Comparison of ENCODE assay signal across 8 cellular contexts in the genomic region with DNA sequence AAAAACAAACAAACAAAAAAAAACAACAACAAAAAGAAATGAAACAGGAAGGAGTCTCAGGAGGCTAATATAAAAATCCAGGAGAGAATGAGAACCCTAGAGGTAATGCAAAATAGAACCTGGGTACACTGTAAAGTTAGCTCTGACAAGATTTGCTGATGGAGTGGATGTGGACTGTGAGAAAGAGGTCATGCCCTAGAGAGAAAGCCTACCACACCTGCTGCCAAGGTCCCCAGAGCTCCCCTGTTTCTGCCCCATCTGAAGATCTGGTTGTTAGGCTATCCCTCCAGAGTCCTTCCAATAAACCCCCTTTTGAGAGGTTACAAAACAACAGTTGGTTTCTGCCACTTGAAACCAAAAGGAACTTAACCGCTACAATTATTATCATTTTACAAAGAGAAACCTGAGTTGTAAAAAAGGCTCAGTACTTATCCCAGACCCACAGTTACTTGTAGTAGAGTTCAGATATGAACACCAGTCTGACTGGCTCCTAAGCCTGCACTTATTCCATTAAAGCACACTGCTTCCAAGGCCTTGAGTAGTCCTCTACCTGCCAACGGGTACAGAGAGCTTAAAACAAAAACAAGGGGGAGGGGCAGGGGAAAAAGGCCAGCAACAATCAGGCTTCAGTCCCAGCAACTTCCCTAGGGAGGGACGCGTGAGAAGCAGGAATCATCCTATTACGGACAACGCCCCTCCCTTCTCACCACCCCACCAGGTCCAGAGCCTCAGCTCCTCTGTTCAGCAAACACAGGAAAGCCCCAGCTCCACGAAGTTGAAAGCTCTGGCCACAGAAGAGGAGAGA. TPM values are rescaled to one million over a fixed set of nuclear protein-coding genes. Genes with fewer than 3 reads are reported as not detected.
DNase-seq lines count a peak whose midpoint lies in the region; ATAC-seq and TF ChIP-seq lines count a peak whose summit lies in the region.

No MANE protein-coding gene starts in this region.

- TF ChIP-seq CTCF in AG09319 (IDR thresholded peaks at IDR 0.05; ENCODE audit: low read depth, low read length) = no peak
- TF ChIP-seq CTCF in body of pancreas (IDR thresholded peaks at IDR 0.05) = no peak

- H3K36me3 ChIP-seq in MG63 = no peaks in the 10 kb centered on the region
- H3K36me3 ChIP-seq in body of pancreas (replicated peaks in 1 of 2; ENCODE audit: insufficient read depth in 1 of 2, low read depth in 2 of 2) = no peaks in the 10 kb centered on the region

- H3K4me3 ChIP-seq in MG63 (no peak overlapping the region), body of pancreas (no peak overlapping the region)

- peak overlapping the region; percentile 46 to 69 (median 57) for H3K27ac ChIP-seq in body of pancreas

- DNase-seq in AG09319 (ENCODE audit: extremely low read depth, low read depth) (peak; percentile 10), MG63 (peak; percentile 10), body of pancreas (peak; percentile 45 to 78 (median 46)), left lobe of liver (ENCODE audit: low spot score) (no peak), globus pallidus (ENCODE audit: low spot score) (no peak), SIG-M5 treated with dmso at 0.1 percent for 504 hours (lab: John Stamatoyannopoulos, UW; ENCODE audit: unreplicated experiment) (no peak)

- H3K9me3 ChIP-seq in MG63 (no peaks in the 10 kb centered on the region), body of pancreas (no peaks in the 10 kb centered on the region)

- H3K27me3 ChIP-seq in MG63 (no peaks in the 10 kb centered on the region), body of pancreas (no peaks in the 10 kb centered on the region)

- ATAC-seq in body of pancreas (peak; percentile 83), left lobe of liver (peak; percentile 78), HG02884 (IDR thresholded peaks at IDR 0.05; ENCODE audit: unreplicated experiment) (no peak), HG03139 (IDR thresholded peaks at IDR 0.05; ENCODE audit: unreplicated experiment) (no peak)

- no peak for TF ChIP-seq POLR2A in body of pancreas (IDR thresholded peaks at IDR 0.05)

- intact Hi-C loops in body of pancreas (cut with DNase I) = no loop called here

- WGBS in body of pancreas, 2 donors = 6 to 7% methylated on average over 7 of the region's 7 CpGs

- H3K4me1 ChIP-seq in body of pancreas = peaks cover 49% of the 10 kb centered on the region

RNA-seq across cellular contexts. Expression of a gene that starts 27.7 kb away (rescaled TPM):
- total RNA-seq in MG63 (2014; rRNA removed; shearing (Covaris generic); ENCODE audit: low replicate concordance) = 2.4 and 5.6 TPM in 2 replicates
- total RNA-seq in body of pancreas (10 to 100 TPM; 12.5 to 36.3 TPM), left lobe of liver (15.3 TPM)

Comparison
In these comparisons a context has a peak if more than half of its experiments do, and no peak if none do; other contexts are left out.
1. DNase-seq: peak in AG09319 (single experiment), MG63 (single experiment) and body of pancreas (4 of 4); none in left lobe of liver (single experiment), globus pallidus (single experiment) and SIG-M5 treated with dmso at 0.1 percent for 504 hours (single experiment).
2. ATAC-seq: peak in body of pancreas (single experiment) and left lobe of liver (single experiment); none in HG02884 (single experiment) and HG03139 (single experiment).